Comparison of ENCODE assay signal across 24 cellular contexts in genomic region chr13:56670563-56670962, GRCh38.
"Had no signal": no experiment of that assay in that cellular context is flagged by ENCODE, and none has a peak within 500 bp of the region (broad histone marks: within the 10 kb centered on the region; RNA-seq: fewer than 3 reads in every experiment).

No MANE protein-coding gene starts in this region.

- H3K4me3 ChIP-seq: coronary artery, dorsolateral prefrontal cortex, heart right ventricle, lung, psoas muscle, right atrium auricular region, sigmoid colon, skin epidermis, stomach, thoracic aorta, transverse colon had no signal

- H3K9me3 Mint-ChIP-seq: nephron; stimulated activated naive B cell treated with anti-CD40 and anti-IgM and Interleukin-4, amounts not matched to agents 10 μg/mL and 1 μg/mL and 100 μg/mL, for 72 hours had no signal

- H3K36me3 ChIP-seq: heart right ventricle, neutrophil, right atrium auricular region, sigmoid colon, stomach, thoracic aorta, transverse colon had no signal

- H3K4me1 Mint-ChIP-seq: immature natural killer cell; naive B cell; nephron; stimulated activated naive B cell treated with anti-CD40 and anti-IgM and Interleukin-4, amounts not matched to agents 10 μg/mL and 1 μg/mL and 100 μg/mL, for 72 hours had no signal

- H3K27ac ChIP-seq: coronary artery, dorsolateral prefrontal cortex, heart right ventricle, neutrophil, psoas muscle, right atrium auricular region, sigmoid colon, skin epidermis, stomach, thoracic aorta, transverse colon had no signal

- H3K4me3 Mint-ChIP-seq: immature natural killer cell; naive B cell; nephron; stimulated activated naive B cell treated with anti-CD40 and anti-IgM and Interleukin-4, amounts not matched to agents 10 μg/mL and 1 μg/mL and 100 μg/mL, for 72 hours had no signal

- H3K27me3 ChIP-seq: dorsolateral prefrontal cortex, heart right ventricle, neutrophil, right atrium auricular region, sigmoid colon, stomach, transverse colon had no signal

- H3K36me3 Mint-ChIP-seq: naive B cell; stimulated activated naive B cell treated with anti-CD40 and anti-IgM and Interleukin-4, amounts not matched to agents 10 μg/mL and 1 μg/mL and 100 μg/mL, for 72 hours had no signal

- H3K27me3 Mint-ChIP-seq: naive B cell; stimulated activated naive B cell treated with anti-CD40 and anti-IgM and Interleukin-4, amounts not matched to agents 10 μg/mL and 1 μg/mL and 100 μg/mL, for 72 hours had no signal

- H3K4me1 ChIP-seq: heart right ventricle, psoas muscle, right atrium auricular region, sigmoid colon, stomach, transverse colon had no signal

- DNase-seq: dorsolateral prefrontal cortex; effector CD8-positive, alpha-beta T cell; heart right ventricle; hypothalamus; immature natural killer cell; left cardiac atrium; left ventricle myocardium superior; mesenchymal stem cell; naive B cell; psoas muscle; sigmoid colon; stimulated activated CD4-positive, alpha-beta T cell treated with anti-CD3 and anti-CD28 coated beads, Interleukin-2, amount 100 ng/mL, for 24 hours; stimulated activated CD4-positive, alpha-beta T cell treated with anti-CD3 and anti-CD28 coated beads, Interleukin-4, amount 100 ng/mL, for 4 hours; stimulated activated naive B cell treated with anti-CD40 and anti-IgM and Interleukin-4, amounts not matched to agents 10 μg/mL and 1 μg/mL and 100 μg/mL, for 72 hours; stomach; substantia nigra; transverse colon had no signal

- H3K27ac Mint-ChIP-seq: immature natural killer cell; naive B cell; nephron; stimulated activated naive B cell treated with anti-CD40 and anti-IgM and Interleukin-4, amounts not matched to agents 10 μg/mL and 1 μg/mL and 100 μg/mL, for 72 hours had no signal
